ENCODE assay signal across 15 cellular contexts in genomic region chr12:117361312-117361670, GRCh38. TPM values are rescaled to one million over a fixed set of nuclear protein-coding genes. Genes with fewer than 3 reads are reported as not detected.
DNase-seq lines count a peak whose midpoint lies in the region; ATAC-seq, FAIRE-seq and TF ChIP-seq lines count a peak whose summit lies in the region.
"Had no signal": no experiment of that assay in that cellular context is flagged by ENCODE, and none has a peak within 500 bp of the region (broad histone marks: within the 10 kb centered on the region; RNA-seq: fewer than 3 reads in every experiment).

Gene NOS1, minus strand, starts transcription at chr12:117361626. Its CDS starts 30,557 bp downstream, at chr12:117331069.

- no peaks in the 10 kb centered on the region for H4K20me1 ChIP-seq in IMR-90 (ENCODE audit: insufficient read depth, low read length)

- no peak within 1 kb of the TSS for H3K14ac ChIP-seq in IMR-90 (replicated peaks; ENCODE audit: low read depth, low read length)

- no peak within 1 kb of the TSS for H3K4me3 ChIP-seq in IMR-90 (ENCODE audit: insufficient read depth, low read depth, low read length)
- peak within 1 kb of the TSS; percentile 6 for H3K4me3 ChIP-seq in bronchial epithelial cell (ENCODE audit: low read depth, low read length)
- H3K4me3 ChIP-seq in kidney epithelial cell (ENCODE audit: low read depth, low read length) = peak within 1 kb of the TSS; percentile 3
- peak within 1 kb of the TSS; percentile 58 to 80 (median 61) for H3K4me3 ChIP-seq in gastrocnemius medialis
- H3K4me3 ChIP-seq in MG63 = no peak within 1 kb of the TSS

- no peak for TF ChIP-seq POLR2A in IMR-90 (IDR thresholded peaks at IDR 0.05; ENCODE audit: low read depth, low read length)
- no peak for TF ChIP-seq POLR2A in gastrocnemius medialis (IDR thresholded peaks at IDR 0.05)

- no peak within 1 kb of the TSS for H3K18ac ChIP-seq in IMR-90 (ENCODE audit: low read depth, low read length)

- H3K9ac ChIP-seq in IMR-90 (ENCODE audit: low read depth, low read length) = no peak within 1 kb of the TSS

- H3K4me1 ChIP-seq in IMR-90 (ENCODE audit: control insufficient read depth, insufficient read depth, low read length) = no peaks in the 10 kb centered on the region
- H3K4me1 ChIP-seq in gastrocnemius medialis = no peaks in the 10 kb centered on the region

- H3K27ac ChIP-seq in IMR-90 (ENCODE audit: insufficient read depth, low read length) (no peak within 1 kb of the TSS), gastrocnemius medialis (peak within 1 kb of the TSS in 3 of 4 donors; percentile 1 to 33 (median 24))

- H3K9me3 ChIP-seq in IMR-90 (ENCODE audit: control insufficient read depth, insufficient read depth, low read length) (peaks cover 1% of the 10 kb centered on the region; the same call in 1 of the 2 replicates), gastrocnemius medialis (no peaks in the 10 kb centered on the region), MG63 (no peaks in the 10 kb centered on the region)

- TF ChIP-seq CTCF in IMR-90 (conservative IDR thresholded peaks at IDR 0.05; ENCODE audit: low read depth, low read length) (no peak), bronchial epithelial cell (IDR thresholded peaks at IDR 0.05; ENCODE audit: insufficient read depth, low read length, severe bottlenecking) (no peak), kidney epithelial cell (IDR thresholded peaks at IDR 0.05; ENCODE audit: insufficient read depth, low read length, poor library complexity, severe bottlenecking) (no peak), gastrocnemius medialis (IDR thresholded peaks at IDR 0.05 in 4 of 5, conservative IDR thresholded peaks at IDR 0.05 in 1 of 5) (no peak)

- ATAC-seq in IMR-90 (ENCODE audit: low read depth) = no peak
- ATAC-seq in gastrocnemius medialis = peak in 1 of 2 donors; percentile 28
- ATAC-seq in HG02840 (IDR thresholded peaks at IDR 0.05; ENCODE audit: low FRiP score, unreplicated experiment) = no peak
- ATAC-seq: stimulated activated naive CD8-positive, alpha-beta T cell treated with anti-CD3 and anti-CD28 coated beads, Interleukin-15, Interleukin-2, amounts not matched to agents 100 U/mL and 50 U/mL, for 24 hours had no signal

- H3K9me1 ChIP-seq in IMR-90 (ENCODE audit: insufficient read depth, low read length) = no peaks in the 10 kb centered on the region

- dilution Hi-C loops in IMR-90 (cut with HindIII; ENCODE audit: low sequenced_read_pairs, unreplicated experiment) = no loop called here

- no peak within 1 kb of the TSS for H3K4ac ChIP-seq in IMR-90 (ENCODE audit: low read depth, low read length)

- in situ Hi-C loops in IMR-90 (cut with MboI; ENCODE audit: low sequenced_read_pairs) = loop anchor here (10.0 kb wide), 1 partner anchor 474 kb away; no protein-coding TSS in a partner anchor
- in situ Hi-C loops in gastrocnemius medialis (cut with MboI; ENCODE audit: low sequenced_read_pairs in 4 of 4) = loop anchor here in 3 of 4 donors (10.0 to 25.0 kb wide), 3 partner anchors 224 to 476 kb away; no protein-coding TSS in a partner anchor

- no peak within 1 kb of the TSS for H2BK5ac ChIP-seq in IMR-90 (ENCODE audit: low read depth, low read length, poor library complexity, severe bottlenecking)

- FAIRE-seq in bronchial epithelial cell (lab: Jason Lieb, UNC) = no peak
- FAIRE-seq: endometrium, GM18507 had no signal

- H3K36me3 ChIP-seq in IMR-90 (ENCODE audit: control insufficient read depth, insufficient read depth, low read length) (no peaks in the 10 kb centered on the region), bronchial epithelial cell (ENCODE audit: control insufficient read depth, insufficient read depth, low read length) (no peaks in the 10 kb centered on the region), kidney epithelial cell (ENCODE audit: control insufficient read depth, insufficient read depth, low read length) (no peaks in the 10 kb centered on the region), gastrocnemius medialis (no peaks in the 10 kb centered on the region), MG63 (no peaks in the 10 kb centered on the region)

- POLR2A ChIA-PET in IMR-90 (lab: Charles Lee; ENCODE audit: unreplicated experiment) = no interaction called here

- H3K23ac ChIP-seq in IMR-90 (ENCODE audit: low read depth, low read length) = no peak within 1 kb of the TSS

- H4K8ac ChIP-seq in IMR-90 (ENCODE audit: low read depth in 2 of 2, low read length in 2 of 2) = no peak within 1 kb of the TSS

- intact Hi-C loops in IMR-90 (cut with micrococcal nuclease) (no loop called here), gastrocnemius medialis (cut with DNase I; ENCODE audit: low total_unique reads) (loop anchor here (10.0 kb wide), 1 partner anchor 314 kb away; no protein-coding TSS in a partner anchor)

- no peak within 1 kb of the TSS for H4K91ac ChIP-seq in IMR-90 (ENCODE audit: insufficient read depth, low read depth, low read length)

- no peak for DNase-seq in IMR-90
- DNase-seq in bronchial epithelial cell (ENCODE audit: low read depth) = no peak
- no peak for DNase-seq in kidney epithelial cell (ENCODE audit: low read depth)
- DNase-seq in gastrocnemius medialis = no peak
- no peak for DNase-seq in pons (ENCODE audit: low spot score)
- no peak for DNase-seq in activated naive CD4-positive, alpha-beta T cell treated with Interleukin-2 at 50 U/mL for 16 hours
- no peak for DNase-seq in MG63
- DNase-seq: activated gamma-delta T cell treated with Interleukin-2 at 50 U/mL for 16 hours; hippocampal formation; NCI-H187; SHP77; stimulated activated naive CD8-positive, alpha-beta T cell treated with anti-CD3 and anti-CD28 coated beads, Interleukin-15, Interleukin-2, amounts not matched to agents 100 U/mL and 50 U/mL, for 24 hours had no signal

- H3K27me3 ChIP-seq in IMR-90 (ENCODE audit: control insufficient read depth, insufficient read depth, low read length) (no peaks in the 10 kb centered on the region), bronchial epithelial cell (ENCODE audit: control insufficient read depth, insufficient read depth, low read length) (peaks cover 24% of the 10 kb centered on the region), kidney epithelial cell (ENCODE audit: control insufficient read depth, insufficient read depth, low read length) (peaks cover 79% of the 10 kb centered on the region), gastrocnemius medialis (peaks cover 0 to 5% (median 0%) of the 10 kb centered on the region in 3 donors), MG63 (peaks cover 54% of the 10 kb centered on the region)

- H2BK120ac ChIP-seq in IMR-90 (ENCODE audit: low read depth, low read length) = no peak within 1 kb of the TSS

- H2AK9ac ChIP-seq in IMR-90 (replicated peaks; ENCODE audit: low read depth, low read length, poor library complexity) = peak within 1 kb of the TSS; percentile 1

- CTCF ChIA-PET in IMR-90 (lab: Yijun Ruan, JAX) = no interaction called here

- no peaks in the 10 kb centered on the region for H3K79me1 ChIP-seq in IMR-90 (ENCODE audit: low read depth in 1 of 2, low read length in 2 of 2)

- TF ChIP-seq RAD21 in IMR-90 (IDR thresholded peaks at IDR 0.05; ENCODE audit: low read length) = no peak

- no CpG with 5 or more reads among the region's 34 CpGs for whole genome bisulfite sequencing in IMR-90 (ENCODE audit: extremely low coverage in 2 of 2, insufficient read length in 1 of 2), 2 experiments

- H2BK15ac ChIP-seq in IMR-90 (ENCODE audit: low read depth, low read length) = no peak within 1 kb of the TSS

- H3K4me2 ChIP-seq in IMR-90 (ENCODE audit: low read depth, low read length) = no peak within 1 kb of the TSS

- no peak within 1 kb of the TSS for H2BK20ac ChIP-seq in IMR-90 (ENCODE audit: low read depth, low read length)

- BruUV-seq in IMR-90 (replicated peaks; lab: Mats Ljungman, UMichigan) = no TSS peak

- no peak within 1 kb of the TSS for H2AK5ac ChIP-seq in IMR-90 (ENCODE audit: low read depth, low read length)

- H3K56ac ChIP-seq in IMR-90 (ENCODE audit: extremely low read depth, insufficient read depth, low read length) = no peak within 1 kb of the TSS

- no peak within 1 kb of the TSS for H4K5ac ChIP-seq in IMR-90 (ENCODE audit: low read depth, low read length)

- H2AFZ ChIP-seq in IMR-90 (replicated peaks; ENCODE audit: low read length, poor library complexity) = no peak within 1 kb of the TSS

TF ChIP-seq in IMR-90, 13 proteins besides CTCF, POLR2A, EP300 and RAD21:
- TF ChIP-seq RFX5 (IDR thresholded peaks at IDR 0.05; ENCODE audit: low read depth, low read length) = no peak

RNA-seq across cellular contexts. Expression of gene NOS1, which starts in this region (rescaled TPM):
- not detected in 2 replicates for total RNA-seq in IMR-90 (2012; rRNA removed)
- polyA plus RNA-seq in IMR-90 (2012; rRNA removed) = 0.09 TPM in 1 of 2 replicates, not detected in the other
- not detected in 2 replicates for polyA plus RNA-seq in IMR-90 (2012; cell fraction: cytosol; rRNA removed)
- polyA plus RNA-seq in IMR-90 (2012; cell fraction: nucleus; rRNA removed; ENCODE audit: low replicate concordance) = not detected in 2 replicates
- 0.26 TPM in 2 replicates for total RNA-seq in bronchial epithelial cell
- 0.04 TPM in 1 of 2 replicates, not detected in the other for total RNA-seq in kidney epithelial cell
- 10 to 100 TPM in 2 of 4 donors, 1 to 10 TPM in 2; 6.4 to 39.9 (median 8.9) TPM for total RNA-seq in gastrocnemius medialis
- not detected in 2 replicates for total RNA-seq in MG63 (2014; rRNA removed; shearing (Covaris generic); ENCODE audit: low replicate concordance)

Comparison
In these comparisons a context has a peak if more than half of its experiments do, and no peak if none do; other contexts are left out.
1. H3K4me3 ChIP-seq: peak in bronchial epithelial cell (single experiment), kidney epithelial cell (single experiment) and gastrocnemius medialis (4 of 4); none in IMR-90 (single experiment) and MG63 (single experiment).